24 cellular contexts compared by ENCODE assay signal in the genomic region with DNA sequence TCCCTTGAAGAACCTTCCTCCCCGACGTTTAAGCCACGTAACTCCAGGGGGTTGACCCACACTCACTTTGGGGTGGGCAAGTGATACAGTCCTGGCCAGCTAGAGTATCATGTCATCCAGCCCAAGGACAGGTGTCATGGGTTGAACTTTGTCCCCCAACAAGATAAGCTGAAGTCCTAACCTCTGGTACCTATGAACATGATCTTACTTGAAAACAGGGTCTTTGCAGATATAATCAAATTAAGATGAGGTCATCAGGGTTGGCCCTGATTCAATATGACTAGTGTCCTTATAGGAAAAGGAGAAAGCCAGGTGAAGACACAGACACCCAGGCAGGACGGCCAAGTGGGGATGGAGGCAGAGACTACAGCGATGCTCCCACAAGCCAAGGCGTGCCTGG.
DNase-seq lines count a peak whose midpoint lies in the region; ATAC-seq, FAIRE-seq and TF ChIP-seq lines count a peak whose summit lies in the region.
"Had no signal": no experiment of that assay in that cellular context is flagged by ENCODE, and none has a peak within 500 bp of the region (broad histone marks: within the 10 kb centered on the region; RNA-seq: fewer than 3 reads in every experiment).

No MANE protein-coding gene starts in this region.

- no peaks in the 10 kb centered on the region for H3K9me1 ChIP-seq in keratinocyte (ENCODE audit: control insufficient read depth, extremely low read depth, insufficient read depth, low read length)

- H3K27ac Mint-ChIP-seq in activated naive CD8-positive, alpha-beta T cell treated with anti-CD3 and anti-CD28 coated beads for 36 hours, result peak overlapping the region; percentile 2
- no peak overlapping the region for H3K27ac Mint-ChIP-seq in activated naive CD8-positive, alpha-beta T cell treated with anti-CD3 and anti-CD28 coated beads, Interleukin-2, amount 50 U/mL, for 24 hours
- no peak overlapping the region for H3K27ac Mint-ChIP-seq in activated T-helper 1 cell treated with anti-CD3 and anti-CD28 coated beads, Interleukin-12 subunit alpha, Interleukin-12 subunit beta, Interleukin-2, Interleukin-4 antibody, amounts not matched to agents 30 ng/mL and 10 ng/mL and 1 ng/mL, durations not matched to agents 14 hours and 24 hours and 36 hours
- H3K27ac Mint-ChIP-seq: activated CD4-positive, alpha-beta memory T cell treated with anti-CD3 and anti-CD28 coated beads for 36 hours; neural progenitor cell had no signal

- no peak for DNase-seq in activated naive CD8-positive, alpha-beta T cell treated with anti-CD3 and anti-CD28 coated beads for 36 hours
- no peak for DNase-seq in activated naive CD8-positive, alpha-beta T cell treated with anti-CD3 and anti-CD28 coated beads, Interleukin-2, amount 50 U/mL, for 24 hours
- DNase-seq in SJSA1 (ENCODE audit: low read depth in 1 of 2, low spot score in 2 of 2) (no peak), keratinocyte (ENCODE audit: low read depth, low spot score) (no peak), substantia nigra (lab: John Stamatoyannopoulos, UW) (no peak), lower lobe of right lung (no peak)
- DNase-seq in activated T-helper 1 cell treated with anti-CD3 and anti-CD28 coated beads, Interleukin-12 subunit alpha, Interleukin-12 subunit beta, Interleukin-2, Interleukin-4 antibody, amounts not matched to agents 30 ng/mL and 10 ng/mL and 1 ng/mL, durations not matched to agents 14 hours and 24 hours and 36 hours (ENCODE audit: low spot score), result no peak
- DNase-seq: activated CD4-positive, alpha-beta memory T cell treated with anti-CD3 and anti-CD28 coated beads for 36 hours; activated CD4-positive, CD25-positive, alpha-beta regulatory T cell; activated gamma-delta T cell; CD4-positive, alpha-beta memory T cell; effector CD8-positive, alpha-beta T cell; glutamatergic neuron; GM23248; NCI-H1092 treated with DMSO at 0.1 percent for 48 hours; NCI-H187 treated with DMSO at 0.1 percent for 48 hours; NCI-H526 treated with DMSO at 0.1 percent for 48 hours; stimulated activated naive CD8-positive, alpha-beta T cell treated with anti-CD3 and anti-CD28 coated beads, Interleukin-15, Interleukin-2, amounts not matched to agents 100 U/mL and 50 U/mL, for 24 hours; T-helper 1 cell had no signal

- no peak overlapping the region for H3K9ac ChIP-seq in keratinocyte (ENCODE audit: control insufficient read depth, extremely low read depth, insufficient read depth, low read length)
- H3K9ac ChIP-seq: GM23248, neural progenitor cell had no signal

- H3K27ac ChIP-seq in SJSA1, result peak overlapping the region; percentile 94
- no peak overlapping the region for H3K27ac ChIP-seq in keratinocyte (ENCODE audit: control insufficient read depth, insufficient read depth, low read length)
- H3K27ac ChIP-seq in substantia nigra (ENCODE audit: low read depth, low read length, poor library complexity, severe bottlenecking), result peak overlapping the region; percentile 54
- no peak overlapping the region for H3K27ac ChIP-seq in lower lobe of right lung
- H3K27ac ChIP-seq: epithelial cell of prostate, GM23248, neural progenitor cell had no signal

- peak overlapping the region; percentile 1 for H3K4me2 ChIP-seq in keratinocyte (ENCODE audit: control insufficient read depth, extremely low read depth, insufficient read depth, low read depth, low read length)
- H3K4me2 ChIP-seq: neural progenitor cell had no signal

- no peak overlapping the region for H2AFZ ChIP-seq in keratinocyte (ENCODE audit: control insufficient read depth, low read length)
- H2AFZ ChIP-seq: GM23248, neural progenitor cell had no signal

- peaks cover 6% of the 10 kb centered on the region for H3K36me3 ChIP-seq in SJSA1
- H3K36me3 ChIP-seq in keratinocyte (ENCODE audit: control insufficient read depth in 2 of 2, extremely low read depth in 1 of 2, insufficient read depth in 2 of 2, low read length in 2 of 2), result peaks cover 4 to 8% of the 10 kb centered on the region in 2 experiments
- H3K36me3 ChIP-seq in lower lobe of right lung, result no peaks in the 10 kb centered on the region
- H3K36me3 ChIP-seq: neural progenitor cell had no signal

- peaks cover 39% of the 10 kb centered on the region for H3K4me1 Mint-ChIP-seq in activated naive CD8-positive, alpha-beta T cell treated with anti-CD3 and anti-CD28 coated beads for 36 hours
- H3K4me1 Mint-ChIP-seq in activated naive CD8-positive, alpha-beta T cell treated with anti-CD3 and anti-CD28 coated beads, Interleukin-2, amount 50 U/mL, for 24 hours, result peaks cover 60% of the 10 kb centered on the region
- H3K4me1 Mint-ChIP-seq in activated T-helper 1 cell treated with anti-CD3 and anti-CD28 coated beads, Interleukin-12 subunit alpha, Interleukin-12 subunit beta, Interleukin-2, Interleukin-4 antibody, amounts not matched to agents 30 ng/mL and 10 ng/mL and 1 ng/mL, durations not matched to agents 14 hours and 24 hours and 36 hours (ENCODE audit: low read depth), result peaks cover 23% of the 10 kb centered on the region

- H3K4me3 ChIP-seq in SJSA1, result no peak overlapping the region
- H3K4me3 ChIP-seq in keratinocyte (ENCODE audit: control insufficient read depth in 2 of 3, extremely low read depth in 1 of 3, insufficient read depth in 2 of 3, low read depth in 1 of 3, low read length in 3 of 3), result no peak overlapping the region
- H3K4me3 ChIP-seq in lower lobe of right lung, result no peak overlapping the region
- H3K4me3 ChIP-seq: GM23248, neural progenitor cell had no signal

- intact Hi-C loops in lower lobe of right lung (cut with DNase I), result no loop called here
- intact Hi-C loops in activated T-helper 1 cell treated with anti-CD3 and anti-CD28 coated beads, Interleukin-12 subunit alpha, Interleukin-12 subunit beta, Interleukin-2, Interleukin-4 antibody, amounts not matched to agents 30 ng/mL and 10 ng/mL and 1 ng/mL, durations not matched to agents 14 hours and 24 hours and 36 hours (cut with micrococcal nuclease), result no loop called here

- no peaks in the 10 kb centered on the region for H4K20me1 ChIP-seq in keratinocyte (ENCODE audit: control insufficient read depth, extremely low read depth, insufficient read depth, low read length)

- peaks cover 8% of the 10 kb centered on the region for H3K36me3 Mint-ChIP-seq in activated naive CD8-positive, alpha-beta T cell treated with anti-CD3 and anti-CD28 coated beads for 36 hours
- H3K36me3 Mint-ChIP-seq in activated naive CD8-positive, alpha-beta T cell treated with anti-CD3 and anti-CD28 coated beads, Interleukin-2, amount 50 U/mL, for 24 hours (ENCODE audit: low read depth), result peaks cover 3% of the 10 kb centered on the region
- peaks cover 4% of the 10 kb centered on the region for H3K36me3 Mint-ChIP-seq in activated T-helper 1 cell treated with anti-CD3 and anti-CD28 coated beads, Interleukin-12 subunit alpha, Interleukin-12 subunit beta, Interleukin-2, Interleukin-4 antibody, amounts not matched to agents 30 ng/mL and 10 ng/mL and 1 ng/mL, durations not matched to agents 14 hours and 24 hours and 36 hours (ENCODE audit: low read depth)
- H3K36me3 Mint-ChIP-seq: activated CD4-positive, alpha-beta memory T cell treated with anti-CD3 and anti-CD28 coated beads for 36 hours; neural progenitor cell had no signal

- no peak for TF ChIP-seq CTCF in keratinocyte (optimal IDR thresholded peaks at IDR 0.05 in 1 of 3, IDR thresholded peaks at IDR 0.05 in 1 of 3, conservative IDR thresholded peaks at IDR 0.05 in 1 of 3; ENCODE audit: extremely low read depth in 1 of 3, insufficient read depth in 2 of 3, low read length in 3 of 3)
- no peak for TF ChIP-seq CTCF in lower lobe of right lung (IDR thresholded peaks at IDR 0.05)

- no peak for ATAC-seq in activated naive CD8-positive, alpha-beta T cell treated with anti-CD3 and anti-CD28 coated beads, Interleukin-2, amount 50 U/mL, for 24 hours
- ATAC-seq in lower lobe of right lung (no peak), HG03280 (IDR thresholded peaks at IDR 0.05; ENCODE audit: unreplicated experiment) (no peak)
- ATAC-seq: stimulated activated naive CD8-positive, alpha-beta T cell treated with anti-CD3 and anti-CD28 coated beads, Interleukin-15, Interleukin-2, amounts not matched to agents 100 U/mL and 50 U/mL, for 24 hours had no signal

- H3K4me1 ChIP-seq in SJSA1 (replicated peaks), result peaks cover 85% of the 10 kb centered on the region
- H3K4me1 ChIP-seq in keratinocyte (ENCODE audit: control insufficient read depth, extremely low read depth, insufficient read depth, low read length), result peaks cover 57% of the 10 kb centered on the region
- H3K4me1 ChIP-seq in lower lobe of right lung, result peaks cover 60% of the 10 kb centered on the region

- FAIRE-seq in keratinocyte (lab: Jason Lieb, UNC), result peak; percentile 77
- FAIRE-seq: GM12892, RCC 7860 had no signal

- peaks cover 11% of the 10 kb centered on the region for H3K79me2 ChIP-seq in keratinocyte (ENCODE audit: control insufficient read depth, insufficient read depth, low read length)

- H3K27me3 ChIP-seq in SJSA1 (replicated peaks), result no peaks in the 10 kb centered on the region
- H3K27me3 ChIP-seq in keratinocyte (ENCODE audit: control insufficient read depth, extremely low read depth, insufficient read depth, low read length), result no peaks in the 10 kb centered on the region
- H3K27me3 ChIP-seq in lower lobe of right lung (ENCODE audit: low read depth), result no peaks in the 10 kb centered on the region

- no peaks in the 10 kb centered on the region for H3K27me3 Mint-ChIP-seq in activated naive CD8-positive, alpha-beta T cell treated with anti-CD3 and anti-CD28 coated beads for 36 hours
- H3K27me3 Mint-ChIP-seq in activated naive CD8-positive, alpha-beta T cell treated with anti-CD3 and anti-CD28 coated beads, Interleukin-2, amount 50 U/mL, for 24 hours, result no peaks in the 10 kb centered on the region
- H3K27me3 Mint-ChIP-seq in activated T-helper 1 cell treated with anti-CD3 and anti-CD28 coated beads, Interleukin-12 subunit alpha, Interleukin-12 subunit beta, Interleukin-2, Interleukin-4 antibody, amounts not matched to agents 30 ng/mL and 10 ng/mL and 1 ng/mL, durations not matched to agents 14 hours and 24 hours and 36 hours (ENCODE audit: insufficient read depth), result peaks cover 2% of the 10 kb centered on the region
- H3K27me3 Mint-ChIP-seq: activated CD4-positive, alpha-beta memory T cell treated with anti-CD3 and anti-CD28 coated beads for 36 hours; CD4-positive, alpha-beta memory T cell had no signal

- dilution Hi-C loops in keratinocyte (cut with MboI; ENCODE audit: extremely low pct_ligation_motif_present, low sequenced_read_pairs), result no loop called here

- no peaks in the 10 kb centered on the region for H3K9me3 ChIP-seq in SJSA1 (replicated peaks)
- no peaks in the 10 kb centered on the region for H3K9me3 ChIP-seq in keratinocyte (ENCODE audit: control insufficient read depth, low read depth, low read length)
- H3K9me3 ChIP-seq in lower lobe of right lung, result no peaks in the 10 kb centered on the region

- H3K4me3 Mint-ChIP-seq in activated naive CD8-positive, alpha-beta T cell treated with anti-CD3 and anti-CD28 coated beads for 36 hours, result no peak overlapping the region
- H3K4me3 Mint-ChIP-seq in activated naive CD8-positive, alpha-beta T cell treated with anti-CD3 and anti-CD28 coated beads, Interleukin-2, amount 50 U/mL, for 24 hours, result no peak overlapping the region
- H3K4me3 Mint-ChIP-seq in activated T-helper 1 cell treated with anti-CD3 and anti-CD28 coated beads, Interleukin-12 subunit alpha, Interleukin-12 subunit beta, Interleukin-2, Interleukin-4 antibody, amounts not matched to agents 30 ng/mL and 10 ng/mL and 1 ng/mL, durations not matched to agents 14 hours and 24 hours and 36 hours, result no peak overlapping the region
- H3K4me3 Mint-ChIP-seq: activated CD4-positive, alpha-beta memory T cell treated with anti-CD3 and anti-CD28 coated beads for 36 hours; CD4-positive, alpha-beta memory T cell; neural progenitor cell had no signal

- H3K9me3 Mint-ChIP-seq in activated naive CD8-positive, alpha-beta T cell treated with anti-CD3 and anti-CD28 coated beads for 36 hours, result no peaks in the 10 kb centered on the region
- no peaks in the 10 kb centered on the region for H3K9me3 Mint-ChIP-seq in activated naive CD8-positive, alpha-beta T cell treated with anti-CD3 and anti-CD28 coated beads, Interleukin-2, amount 50 U/mL, for 24 hours
- no peaks in the 10 kb centered on the region for H3K9me3 Mint-ChIP-seq in activated T-helper 1 cell treated with anti-CD3 and anti-CD28 coated beads, Interleukin-12 subunit alpha, Interleukin-12 subunit beta, Interleukin-2, Interleukin-4 antibody, amounts not matched to agents 30 ng/mL and 10 ng/mL and 1 ng/mL, durations not matched to agents 14 hours and 24 hours and 36 hours
- H3K9me3 Mint-ChIP-seq: activated CD4-positive, alpha-beta memory T cell treated with anti-CD3 and anti-CD28 coated beads for 36 hours; CD4-positive, alpha-beta memory T cell had no signal

Comparison
In these comparisons a context has a peak if more than half of its experiments do, and no peak if none do; other contexts are left out.
1. H3K27ac ChIP-seq: peak in SJSA1 (single experiment) and substantia nigra (single experiment); none in keratinocyte (single experiment) and lower lobe of right lung (single experiment).